Comparison of ENCODE assay signal across 20 cellular contexts in the genomic region with DNA sequence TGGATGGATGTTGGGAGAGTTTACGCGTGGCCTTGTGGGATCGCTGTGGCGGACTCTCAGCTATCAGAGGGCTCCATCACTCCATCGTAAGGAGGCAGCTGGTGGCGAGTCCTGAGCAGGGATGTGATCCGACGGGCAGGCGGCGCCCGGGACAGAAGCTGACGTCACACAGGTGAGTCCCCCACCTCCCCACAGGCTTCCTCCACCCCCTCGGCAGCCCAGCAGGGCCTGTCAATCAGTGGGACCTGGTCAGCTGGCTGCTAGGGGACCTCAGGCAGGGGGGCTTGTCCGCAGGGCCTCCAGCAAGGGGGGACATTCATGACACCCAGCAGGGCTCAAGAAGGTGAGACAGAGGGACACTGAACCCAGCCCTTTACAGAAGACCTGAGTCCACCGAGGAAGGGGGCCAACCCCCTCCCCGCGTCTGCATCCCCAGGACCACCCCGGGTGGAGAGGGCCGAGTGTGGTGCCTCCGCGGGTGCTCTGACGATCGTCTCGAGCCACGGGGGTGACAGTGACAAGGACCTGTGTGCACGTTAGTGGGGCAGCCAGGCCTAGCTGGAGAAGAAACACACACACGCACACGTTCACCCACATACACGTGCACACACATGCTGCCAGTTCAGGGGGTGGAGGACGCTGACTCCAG. TPM values are rescaled to one million over a fixed set of nuclear protein-coding genes. Genes with fewer than 3 reads are reported as not detected.
DNase-seq lines count a peak whose midpoint lies in the region; ATAC-seq, FAIRE-seq and TF ChIP-seq lines count a peak whose summit lies in the region.
"Had no signal": no experiment of that assay in that cellular context is flagged by ENCODE, and none has a peak within 500 bp of the region (broad histone marks: within the 10 kb centered on the region; RNA-seq: fewer than 3 reads in every experiment).

No MANE protein-coding gene starts in this region.

- H3K27ac ChIP-seq in HepG2 (ENCODE audit: extremely low read length, insufficient read depth, low read length) (no peak overlapping the region), right lobe of liver (no peak overlapping the region), endodermal cell (ENCODE audit: low read depth, low read length) (no peak overlapping the region), osteoblast (ENCODE audit: low read depth, low read length) (no peak overlapping the region), aorta (ENCODE audit: low read depth in 1 of 2, low read length in 2 of 2) (no peak overlapping the region)
- H3K27ac ChIP-seq: A549, HL-60, KMS-11, Peyer's patch, SJSA1 had no signal

- no peak for TF ChIP-seq CTCF in HepG2 (CRISPR knock-in tag; IDR thresholded peaks at IDR 0.05)
- TF ChIP-seq CTCF in right lobe of liver (IDR thresholded peaks at IDR 0.05) = no peak
- TF ChIP-seq CTCF in endodermal cell (conservative IDR thresholded peaks at IDR 0.05) = no peak
- TF ChIP-seq CTCF in osteoblast (IDR thresholded peaks at IDR 0.05; ENCODE audit: extremely low read depth, low read depth, low read length) = no peak
- no peak for TF ChIP-seq CTCF in type B pancreatic cell (conservative IDR thresholded peaks at IDR 0.05)

- no peak overlapping the region for H3K9ac ChIP-seq in HepG2 (ENCODE audit: insufficient read depth, low read depth, low read length)
- no peak overlapping the region for H3K9ac ChIP-seq in endodermal cell (ENCODE audit: extremely low read depth, low read length, poor library complexity, severe bottlenecking)
- H3K9ac ChIP-seq: KMS-11 had no signal

- DNase-seq in HepG2 (ENCODE audit: low spot score) (no peak), right lobe of liver (no peak), endodermal cell (peak; percentile 45), osteoblast (ENCODE audit: insufficient read length, low spot score, missing footprints) (peak; percentile 69), aorta (peak in 1 of 2 donors; percentile 69), type B pancreatic cell (ENCODE audit: extremely low spot score, unreplicated experiment) (no peak), NCI-H524 (lab: John Stamatoyannopoulos, UW) (no peak)
- DNase-seq: CD4-positive, CD25-positive, alpha-beta regulatory T cell; NCI-H1105; NCI-H2029; NCI-H2227 treated with DMSO at 0.1 percent for 48 hours; NCI-H510A; NCI-H748 treated with DMSO at 0.1 percent for 48 hours; NK-92 treated with Interleukin-12 subunit alpha and Interleukin-12 subunit beta, amount 100 ng/mL, for 24 hours had no signal

- peaks cover 3% of the 10 kb centered on the region for H3K9me3 Mint-ChIP-seq in endodermal cell
- no peaks in the 10 kb centered on the region for H3K9me3 Mint-ChIP-seq in type B pancreatic cell
- H3K9me3 Mint-ChIP-seq: CD4-positive, CD25-positive, alpha-beta regulatory T cell had no signal

- TF ChIP-seq POLR2A in HepG2 (IDR thresholded peaks at IDR 0.05; ENCODE audit: insufficient read depth in 1 of 2, low read depth in 2 of 2, low read length in 2 of 2) = no peak
- no peak for TF ChIP-seq POLR2A in right lobe of liver (IDR thresholded peaks at IDR 0.05)

- ATAC-seq in HepG2 (no peak), right lobe of liver (no peak), aorta (ENCODE audit: low FRiP score) (peak; percentile 11), HG02885 (IDR thresholded peaks at IDR 0.05; ENCODE audit: poor library complexity, unreplicated experiment) (no peak)

- no peak for TF ChIP-seq RAD21 in HepG2 (CRISPR knock-in tag; IDR thresholded peaks at IDR 0.05)

- no peak overlapping the region for H3K4me2 ChIP-seq in HepG2 (ENCODE audit: low read depth, low read length)
- no peak overlapping the region for H3K4me2 ChIP-seq in osteoblast (ENCODE audit: insufficient read depth, low read length)
- H3K4me2 ChIP-seq: A549, KMS-11 had no signal

- H3K4me3 ChIP-seq in HepG2 (replicated peaks in 1 of 3; ENCODE audit: insufficient read depth in 1 of 3, low read depth in 2 of 3, low read length in 3 of 3) = no peak overlapping the region
- H3K4me3 ChIP-seq in right lobe of liver = no peak overlapping the region
- no peak overlapping the region for H3K4me3 ChIP-seq in endodermal cell (ENCODE audit: low read length)
- H3K4me3 ChIP-seq in osteoblast (ENCODE audit: insufficient read depth, low read length) = no peak overlapping the region
- no peak overlapping the region for H3K4me3 ChIP-seq in aorta (ENCODE audit: low read length in 2 of 2)
- H3K4me3 ChIP-seq: A549, Peyer's patch, SJSA1 had no signal

- CTCF ChIA-PET in HepG2 (lab: Yijun Ruan, JAX; ENCODE audit: low intra/inter-chr PET ratio, low total read pairs) = no interaction called here

- H2AFZ ChIP-seq in HepG2 (ENCODE audit: low read length) = no peak overlapping the region
- H2AFZ ChIP-seq in osteoblast (ENCODE audit: low read length) = no peak overlapping the region

- H3K36me3 ChIP-seq in HepG2 (replicated peaks in 1 of 2; ENCODE audit: control insufficient read depth in 1 of 2, insufficient read depth in 2 of 2, low read length in 2 of 2) (peaks cover 7 to 13% of the 10 kb centered on the region in 2 experiments; a peak in 4 of 5 replicates), right lobe of liver (peaks cover 0 to 7% (median 0%) of the 10 kb centered on the region in 4 donors), endodermal cell (ENCODE audit: control insufficient read depth, insufficient read depth, low read length) (peaks cover under 1% of the 10 kb centered on the region), osteoblast (ENCODE audit: insufficient read depth, low read length) (peaks cover 13% of the 10 kb centered on the region), aorta (ENCODE audit: control insufficient read depth in 1 of 2, insufficient read depth in 2 of 2, low read length in 1 of 2) (no peaks in the 10 kb centered on the region)

- peaks cover 8% of the 10 kb centered on the region for H3K36me3 Mint-ChIP-seq in endodermal cell (ENCODE audit: low read depth)
- H3K36me3 Mint-ChIP-seq in type B pancreatic cell = no peaks in the 10 kb centered on the region

- POLR2A ChIA-PET in HepG2 (lab: Yijun Ruan, JAX) = no interaction called here

- H3K27me3 ChIP-seq in HepG2 (ENCODE audit: control insufficient read depth in 1 of 2, insufficient read depth in 2 of 2, low read length in 2 of 2) = 0 out of 5 replicates have a peak, but pooled peaks cover 0 to 1% of the 10 kb centered on the region in 2 experiments
- no peaks in the 10 kb centered on the region for H3K27me3 ChIP-seq in right lobe of liver
- no peaks in the 10 kb centered on the region for H3K27me3 ChIP-seq in endodermal cell (ENCODE audit: control insufficient read depth, insufficient read depth, low read length, poor library complexity, severe bottlenecking)
- H3K27me3 ChIP-seq in osteoblast (ENCODE audit: insufficient read depth, low read length) = no peaks in the 10 kb centered on the region
- H3K27me3 ChIP-seq in aorta (ENCODE audit: control insufficient read depth in 1 of 2, insufficient read depth in 2 of 2, low read length in 1 of 2) = no peaks in the 10 kb centered on the region
- H3K27me3 ChIP-seq: Peyer's patch, SJSA1 had no signal

- TF ChIP-seq EP300 in HepG2 (IDR thresholded peaks at IDR 0.05; ENCODE audit: low read depth in 2 of 2, low read length in 2 of 2) = no peak
- no peak for TF ChIP-seq EP300 in HepG2 (CRISPR knock-in tag; IDR thresholded peaks at IDR 0.05; ENCODE audit: borderline replicate concordance)

- FAIRE-seq in HepG2 (lab: Jason Lieb, UNC) = no peak
- FAIRE-seq: A549 had no signal

- BruUV-seq in HepG2 (replicated peaks; lab: Mats Ljungman, UMichigan) = no TSS peak

- H3K27me3 Mint-ChIP-seq in endodermal cell (ENCODE audit: insufficient read depth) = no peaks in the 10 kb centered on the region
- no peaks in the 10 kb centered on the region for H3K27me3 Mint-ChIP-seq in type B pancreatic cell
- H3K27me3 Mint-ChIP-seq: CD4-positive, CD25-positive, alpha-beta regulatory T cell had no signal

- no peaks in the 10 kb centered on the region for H3K79me2 ChIP-seq in HepG2 (ENCODE audit: insufficient read depth, low read length)
- no peaks in the 10 kb centered on the region for H3K79me2 ChIP-seq in osteoblast (ENCODE audit: insufficient read depth, low read length)

- H3K27ac Mint-ChIP-seq in endodermal cell (no peak overlapping the region), type B pancreatic cell (no peak overlapping the region)
- H3K27ac Mint-ChIP-seq: CD4-positive, CD25-positive, alpha-beta regulatory T cell had no signal

- no peaks in the 10 kb centered on the region for H3K9me3 ChIP-seq in HepG2 (ENCODE audit: low read length)
- H3K9me3 ChIP-seq in right lobe of liver = no peaks in the 10 kb centered on the region
- no peaks in the 10 kb centered on the region for H3K9me3 ChIP-seq in endodermal cell (ENCODE audit: control insufficient read depth, low read length)
- no peaks in the 10 kb centered on the region for H3K9me3 ChIP-seq in osteoblast (ENCODE audit: low read depth, low read length)
- no peaks in the 10 kb centered on the region for H3K9me3 ChIP-seq in aorta (ENCODE audit: control insufficient read depth, low read length)
- H3K9me3 ChIP-seq: A549, Peyer's patch, SJSA1 had no signal

- no peaks in the 10 kb centered on the region for H4K20me1 ChIP-seq in HepG2 (ENCODE audit: insufficient read depth, low read length)
- H4K20me1 ChIP-seq in osteoblast (ENCODE audit: insufficient read depth, low read length) = peaks cover 11% of the 10 kb centered on the region

- no peaks in the 10 kb centered on the region for H3K4me1 Mint-ChIP-seq in endodermal cell
- H3K4me1 Mint-ChIP-seq in type B pancreatic cell (ENCODE audit: unreplicated experiment) = no peaks in the 10 kb centered on the region

- H3K4me3 Mint-ChIP-seq in endodermal cell (no peak overlapping the region), type B pancreatic cell (no peak overlapping the region)
- H3K4me3 Mint-ChIP-seq: CD4-positive, CD25-positive, alpha-beta regulatory T cell had no signal

- peaks cover 13% of the 10 kb centered on the region for H3K4me1 ChIP-seq in HepG2 (ENCODE audit: insufficient read depth, low read length)
- H3K4me1 ChIP-seq in right lobe of liver = no peaks in the 10 kb centered on the region
- H3K4me1 ChIP-seq in endodermal cell (ENCODE audit: control insufficient read depth, insufficient read depth, low read length) = no peaks in the 10 kb centered on the region
- H3K4me1 ChIP-seq in osteoblast (ENCODE audit: insufficient read depth, low read length) = no peaks in the 10 kb centered on the region
- no peaks in the 10 kb centered on the region for H3K4me1 ChIP-seq in aorta (ENCODE audit: control insufficient read depth in 1 of 2, insufficient read depth in 2 of 2, low read length in 2 of 2)
- H3K4me1 ChIP-seq: A549, SJSA1 had no signal

- 72% methylated on average over 15 of the region's 30 CpGs for WGBS in HepG2 (ENCODE audit: low lambda C conversion rate)
- 94% methylated on average over 7 of the region's 30 CpGs for WGBS in right lobe of liver (ENCODE audit: insufficient coverage, low coverage, low lambda C conversion rate, missing lambda C conversion rate)
- WGBS in endodermal cell (ENCODE audit: insufficient coverage in 1 of 2, insufficient read length in 1 of 2), 2 experiments = 90 to 92% methylated on average over 19 to 30 of the region's 30 CpGs
- 81 to 82% methylated on average over 30 of the region's 30 CpGs for WGBS in aorta, 2 donors

- intact Hi-C loops in HepG2 (cut with micrococcal nuclease; ENCODE audit: unreplicated experiment) = no loop called here
- intact Hi-C loops in right lobe of liver (cut with DNase I) = loop anchor here in 1 of 2 donors (10.0 kb wide), 1 partner anchor 123 kb away; no protein-coding TSS in a partner anchor
- intact Hi-C loops in aorta (cut with DNase I) = no loop called here

- in situ Hi-C loops in HepG2 (cut with HindIII; ENCODE audit: extremely low pct_ligation_motif_present, low pct_unique_long_range_greater_than_20kb) = no loop called here

RNA-seq across cellular contexts. Expression of a gene that starts 7.1 kb away (rescaled TPM):
- total RNA-seq in HepG2 (2016; rRNA removed; fragmentation: Illumina TruSeq; extraction: Trizol) = 47.5 and 50.0 TPM in 2 replicates
- total RNA-seq in HepG2 (2016; cell fraction: cytosol; rRNA removed; fragmentation: Illumina TruSeq; extraction: Trizol; ENCODE audit: low read depth) = 97.1 and 126 TPM in 2 replicates
- total RNA-seq in HepG2 (2016; cell fraction: insoluble cytoplasmic fraction; rRNA removed; fragmentation: Illumina TruSeq; extraction: Trizol) = 35.7 and 53.4 TPM in 2 replicates
- total RNA-seq in HepG2 (2016; cell fraction: membrane; rRNA removed; fragmentation: Illumina TruSeq; extraction: Trizol) = 106 and 128 TPM in 2 replicates
- 23.1 and 23.7 TPM in 2 replicates for total RNA-seq in HepG2 (2016; cell fraction: nucleus; rRNA removed; fragmentation: Illumina TruSeq; extraction: Trizol)
- polyA plus RNA-seq in HepG2 (2011; rRNA removed) = 32.9 TPM in 2 replicates
- 29.5 and 42.1 TPM in 2 replicates for polyA plus RNA-seq in HepG2 (2011; cell fraction: cytosol; rRNA removed)
- polyA plus RNA-seq in HepG2 (2011; cell fraction: nucleus; rRNA removed) = 62.4 and 65.1 TPM in 2 replicates
- 15.4 and 32.7 TPM in 2 replicates for polyA plus RNA-seq in HepG2 (2012)
- polyA plus RNA-seq in HepG2 (2016; cell fraction: cytosol; fragmentation: Illumina TruSeq; extraction: Trizol; ENCODE audit: low read depth) = 120 and 151 TPM in 2 replicates
- polyA plus RNA-seq in HepG2 (2016; cell fraction: insoluble cytoplasmic fraction; fragmentation: Illumina TruSeq; extraction: Trizol; ENCODE audit: low read depth) = 33.8 and 38.7 TPM in 2 replicates
- 96.2 and 121 TPM in 2 replicates for polyA plus RNA-seq in HepG2 (2016; cell fraction: membrane; fragmentation: Illumina TruSeq; extraction: Trizol; ENCODE audit: low read depth)
- polyA plus RNA-seq in HepG2 (2016; cell fraction: nucleus; fragmentation: Illumina TruSeq; extraction: Trizol; ENCODE audit: insufficient read depth, low read depth) = 47.3 and 47.4 TPM in 2 replicates
- 29.8 and 71.6 TPM in 2 replicates for polyA minus RNA-seq in HepG2 (2011; rRNA and poly(A)+ RNA removed; ENCODE audit: low replicate concordance)
- 8.5 and 9.0 TPM in 2 replicates for polyA minus RNA-seq in HepG2 (2011; cell fraction: cytosol; rRNA and poly(A)+ RNA removed)
- polyA minus RNA-seq in HepG2 (2011; cell fraction: nucleus; rRNA and poly(A)+ RNA removed) = 5.8 and 11.4 TPM in 2 replicates
- total RNA-seq in right lobe of liver = 10 to 100 TPM in 5 of 6 experiments, 1 to 10 TPM in 1; 7.6 to 20.9 (median 14.8) TPM
- 10 to 100 TPM; 64.8 to 68.2 TPM for total RNA-seq in endodermal cell
- polyA plus RNA-seq in endodermal cell (2013, experiment 1 of 2) = 48.8 TPM
- polyA plus RNA-seq in endodermal cell (2013, experiment 2 of 2) = 45.1 TPM
- 28.6 and 35.7 TPM in 2 replicates for total RNA-seq in osteoblast
- total RNA-seq in aorta = 10 to 100 TPM; 35.9 to 44.9 TPM
- polyA plus RNA-seq in aorta = 100 to 1,000 TPM in 1 of 2 donors, 10 to 100 TPM in 1; 75.9 to 142 TPM
- 54.6 and 63.1 TPM in 2 replicates for total RNA-seq in type B pancreatic cell (ENCODE audit: low replicate concordance)

RNA-seq across cellular contexts. Expression of a gene that starts 9.0 kb away (rescaled TPM):
- total RNA-seq in HepG2 (2016; rRNA removed; fragmentation: Illumina TruSeq; extraction: Trizol) (0.08 and 0.11 TPM in 2 replicates), right lobe of liver (1 to 10 TPM in 1 of 6 experiments, under 1 TPM in 4, not detected in 1; 0.12 to 1.1 (median 0.71) TPM), endodermal cell (1 to 10 TPM; 3.0 to 4.3 TPM), osteoblast (0.88 and 1.1 TPM in 2 replicates), aorta (1 to 10 TPM; 1.0 to 1.3 TPM), type B pancreatic cell (ENCODE audit: low replicate concordance) (1.7 and 1.8 TPM in 2 replicates)
- 0.10 TPM in 1 of 2 replicates, not detected in the other for total RNA-seq in HepG2 (2016; cell fraction: cytosol; rRNA removed; fragmentation: Illumina TruSeq; extraction: Trizol; ENCODE audit: low read depth)
- total RNA-seq in HepG2 (2016; cell fraction: insoluble cytoplasmic fraction; rRNA removed; fragmentation: Illumina TruSeq; extraction: Trizol) = 0.09 TPM in 2 replicates
- total RNA-seq in HepG2 (2016; cell fraction: membrane; rRNA removed; fragmentation: Illumina TruSeq; extraction: Trizol) = 0.06 and 0.07 TPM in 2 replicates
- not detected in 2 replicates for total RNA-seq in HepG2 (2016; cell fraction: nucleus; rRNA removed; fragmentation: Illumina TruSeq; extraction: Trizol)
- polyA plus RNA-seq in HepG2 (2011; rRNA removed) (0.29 and 0.46 TPM in 2 replicates), aorta (1 to 10 TPM in 1 of 2 donors, under 1 TPM in 1; 0.25 to 1.5 TPM)
- 0.21 and 0.22 TPM in 2 replicates for polyA plus RNA-seq in HepG2 (2011; cell fraction: cytosol; rRNA removed)
- polyA plus RNA-seq in HepG2 (2011; cell fraction: nucleus; rRNA removed) = 3.4 and 3.8 TPM in 2 replicates
- polyA plus RNA-seq in HepG2 (2012) = 0.34 and 0.59 TPM in 2 replicates
- 0.05 TPM in 1 of 2 replicates, not detected in the other for polyA plus RNA-seq in HepG2 (2016; cell fraction: cytosol; fragmentation: Illumina TruSeq; extraction: Trizol; ENCODE audit: low read depth)
- polyA plus RNA-seq in HepG2 (2016; cell fraction: insoluble cytoplasmic fraction; fragmentation: Illumina TruSeq; extraction: Trizol; ENCODE audit: low read depth) = 0.19 TPM in 1 of 2 replicates, not detected in the other
- 0.10 TPM in 1 of 2 replicates, not detected in the other for polyA plus RNA-seq in HepG2 (2016; cell fraction: membrane; fragmentation: Illumina TruSeq; extraction: Trizol; ENCODE audit: low read depth)
- 0.37 and 0.44 TPM in 2 replicates for polyA plus RNA-seq in HepG2 (2016; cell fraction: nucleus; fragmentation: Illumina TruSeq; extraction: Trizol; ENCODE audit: insufficient read depth, low read depth)
- polyA minus RNA-seq in HepG2 (2011; rRNA and poly(A)+ RNA removed; ENCODE audit: low replicate concordance) = 0.20 and 0.56 TPM in 2 replicates
- 0.30 TPM in 1 of 2 replicates, not detected in the other for polyA minus RNA-seq in HepG2 (2011; cell fraction: cytosol; rRNA and poly(A)+ RNA removed)
- 0.37 and 0.64 TPM in 2 replicates for polyA minus RNA-seq in HepG2 (2011; cell fraction: nucleus; rRNA and poly(A)+ RNA removed)
- 0.93 TPM for polyA plus RNA-seq in endodermal cell (2013, experiment 1 of 2)
- polyA plus RNA-seq in endodermal cell (2013, experiment 2 of 2) = 1.3 TPM

RNA-seq across cellular contexts. Expression of a gene that starts 21.2 kb away (rescaled TPM):
- total RNA-seq in HepG2 (2016; rRNA removed; fragmentation: Illumina TruSeq; extraction: Trizol) (74.1 and 81.3 TPM in 2 replicates), right lobe of liver (100 to 1,000 TPM in 2 of 6 experiments, 10 to 100 TPM in 4; 66.4 to 135 (median 76.2) TPM), endodermal cell (10 to 100 TPM; 42.7 to 43.2 TPM), osteoblast (441 and 506 TPM in 2 replicates), aorta (100 to 1,000 TPM; 146 to 184 TPM), type B pancreatic cell (ENCODE audit: low replicate concordance) (84.5 and 128 TPM in 2 replicates)
- total RNA-seq in HepG2 (2016; cell fraction: cytosol; rRNA removed; fragmentation: Illumina TruSeq; extraction: Trizol; ENCODE audit: low read depth) = 28.3 and 31.4 TPM in 2 replicates
- total RNA-seq in HepG2 (2016; cell fraction: insoluble cytoplasmic fraction; rRNA removed; fragmentation: Illumina TruSeq; extraction: Trizol) = 73.0 and 77.2 TPM in 2 replicates
- 30.6 and 37.6 TPM in 2 replicates for total RNA-seq in HepG2 (2016; cell fraction: membrane; rRNA removed; fragmentation: Illumina TruSeq; extraction: Trizol)
- total RNA-seq in HepG2 (2016; cell fraction: nucleus; rRNA removed; fragmentation: Illumina TruSeq; extraction: Trizol) = 39.1 and 43.2 TPM in 2 replicates
- polyA plus RNA-seq in HepG2 (2011; rRNA removed) (36.0 and 51.4 TPM in 2 replicates), aorta (100 to 1,000 TPM; 125 to 224 TPM)
- polyA plus RNA-seq in HepG2 (2011; cell fraction: cytosol; rRNA removed) = 30.1 and 56.0 TPM in 2 replicates
- 135 and 166 TPM in 2 replicates for polyA plus RNA-seq in HepG2 (2011; cell fraction: nucleus; rRNA removed)
- 42.4 and 61.5 TPM in 2 replicates for polyA plus RNA-seq in HepG2 (2012)
- polyA plus RNA-seq in HepG2 (2016; cell fraction: cytosol; fragmentation: Illumina TruSeq; extraction: Trizol; ENCODE audit: low read depth) = 14.2 and 15.8 TPM in 2 replicates
- 62.8 and 84.3 TPM in 2 replicates for polyA plus RNA-seq in HepG2 (2016; cell fraction: insoluble cytoplasmic fraction; fragmentation: Illumina TruSeq; extraction: Trizol; ENCODE audit: low read depth)
- polyA plus RNA-seq in HepG2 (2016; cell fraction: membrane; fragmentation: Illumina TruSeq; extraction: Trizol; ENCODE audit: low read depth) = 21.1 and 22.9 TPM in 2 replicates
- polyA plus RNA-seq in HepG2 (2016; cell fraction: nucleus; fragmentation: Illumina TruSeq; extraction: Trizol; ENCODE audit: insufficient read depth, low read depth) = 61.8 and 67.0 TPM in 2 replicates
- polyA minus RNA-seq in HepG2 (2011; rRNA and poly(A)+ RNA removed; ENCODE audit: low replicate concordance) = 72.2 and 124 TPM in 2 replicates
- 42.7 and 46.3 TPM in 2 replicates for polyA minus RNA-seq in HepG2 (2011; cell fraction: cytosol; rRNA and poly(A)+ RNA removed)
- polyA minus RNA-seq in HepG2 (2011; cell fraction: nucleus; rRNA and poly(A)+ RNA removed) = 49.1 and 49.3 TPM in 2 replicates
- polyA plus RNA-seq in endodermal cell (2013, experiment 1 of 2) = 43.7 TPM
- 42.8 TPM for polyA plus RNA-seq in endodermal cell (2013, experiment 2 of 2)

RNA-seq across cellular contexts. Expression of a gene that starts 32.2 kb away (rescaled TPM):
- total RNA-seq in HepG2 (2016; rRNA removed; fragmentation: Illumina TruSeq; extraction: Trizol) (0.25 and 1.1 TPM in 2 replicates), right lobe of liver (10 to 100 TPM in 1 of 6 experiments, 1 to 10 TPM in 5; 4.7 to 14.7 (median 7.9) TPM), endodermal cell (10 to 100 TPM in 1 of 2 donors, 1 to 10 TPM in 1; 8.5 to 13.3 TPM), osteoblast (0.29 and 0.36 TPM in 2 replicates), aorta (1 to 10 TPM; 1.4 to 1.9 TPM), type B pancreatic cell (ENCODE audit: low replicate concordance) (6.7 and 7.2 TPM in 2 replicates)
- total RNA-seq in HepG2 (2016; cell fraction: cytosol; rRNA removed; fragmentation: Illumina TruSeq; extraction: Trizol; ENCODE audit: low read depth) = 0.40 and 0.44 TPM in 2 replicates
- 0.45 and 1.1 TPM in 2 replicates for total RNA-seq in HepG2 (2016; cell fraction: insoluble cytoplasmic fraction; rRNA removed; fragmentation: Illumina TruSeq; extraction: Trizol)
- total RNA-seq in HepG2 (2016; cell fraction: membrane; rRNA removed; fragmentation: Illumina TruSeq; extraction: Trizol) = 0.79 and 1.3 TPM in 2 replicates
- 1.3 and 1.7 TPM in 2 replicates for total RNA-seq in HepG2 (2016; cell fraction: nucleus; rRNA removed; fragmentation: Illumina TruSeq; extraction: Trizol)
- polyA plus RNA-seq in HepG2 (2011; rRNA removed) (3.1 and 3.6 TPM in 2 replicates), aorta (1 to 10 TPM; 1.7 to 1.9 TPM)
- 1.1 and 2.2 TPM in 2 replicates for polyA plus RNA-seq in HepG2 (2011; cell fraction: cytosol; rRNA removed)
- polyA plus RNA-seq in HepG2 (2011; cell fraction: nucleus; rRNA removed) = 50.0 and 60.4 TPM in 2 replicates
- 1.3 and 1.4 TPM in 2 replicates for polyA plus RNA-seq in HepG2 (2012)
- 0.53 and 0.78 TPM in 2 replicates for polyA plus RNA-seq in HepG2 (2016; cell fraction: cytosol; fragmentation: Illumina TruSeq; extraction: Trizol; ENCODE audit: low read depth)
- polyA plus RNA-seq in HepG2 (2016; cell fraction: insoluble cytoplasmic fraction; fragmentation: Illumina TruSeq; extraction: Trizol; ENCODE audit: low read depth) = 0.42 and 0.68 TPM in 2 replicates
- 0.96 and 1.2 TPM in 2 replicates for polyA plus RNA-seq in HepG2 (2016; cell fraction: membrane; fragmentation: Illumina TruSeq; extraction: Trizol; ENCODE audit: low read depth)
- polyA plus RNA-seq in HepG2 (2016; cell fraction: nucleus; fragmentation: Illumina TruSeq; extraction: Trizol; ENCODE audit: insufficient read depth, low read depth) = 3.7 and 5.0 TPM in 2 replicates
- 0.51 and 0.96 TPM in 2 replicates for polyA minus RNA-seq in HepG2 (2011; rRNA and poly(A)+ RNA removed; ENCODE audit: low replicate concordance)
- 0.88 and 1.4 TPM in 2 replicates for polyA minus RNA-seq in HepG2 (2011; cell fraction: cytosol; rRNA and poly(A)+ RNA removed)
- polyA minus RNA-seq in HepG2 (2011; cell fraction: nucleus; rRNA and poly(A)+ RNA removed) = 2.6 and 3.1 TPM in 2 replicates
- 1.8 TPM for polyA plus RNA-seq in endodermal cell (2013, experiment 1 of 2)
- polyA plus RNA-seq in endodermal cell (2013, experiment 2 of 2) = 1.8 TPM

RNA-seq across cellular contexts. Expression of a gene that starts 32.5 kb away (rescaled TPM):
- total RNA-seq in HepG2 (2016; rRNA removed; fragmentation: Illumina TruSeq; extraction: Trizol) (13.1 and 20.2 TPM in 2 replicates), right lobe of liver (10 to 100 TPM; 20.5 to 61.1 (median 39.5) TPM), endodermal cell (10 to 100 TPM; 34.2 to 36.3 TPM), osteoblast (2.4 and 6.2 TPM in 2 replicates), aorta (1 to 10 TPM; 5.6 to 8.5 TPM), type B pancreatic cell (ENCODE audit: low replicate concordance) (35.7 and 75.8 TPM in 2 replicates)
- 5.4 and 5.7 TPM in 2 replicates for total RNA-seq in HepG2 (2016; cell fraction: cytosol; rRNA removed; fragmentation: Illumina TruSeq; extraction: Trizol; ENCODE audit: low read depth)
- 13.3 and 19.7 TPM in 2 replicates for total RNA-seq in HepG2 (2016; cell fraction: insoluble cytoplasmic fraction; rRNA removed; fragmentation: Illumina TruSeq; extraction: Trizol)
- total RNA-seq in HepG2 (2016; cell fraction: membrane; rRNA removed; fragmentation: Illumina TruSeq; extraction: Trizol) = 10.8 and 11.9 TPM in 2 replicates
- 16.7 and 17.2 TPM in 2 replicates for total RNA-seq in HepG2 (2016; cell fraction: nucleus; rRNA removed; fragmentation: Illumina TruSeq; extraction: Trizol)
- polyA plus RNA-seq in HepG2 (2011; rRNA removed) (28.6 and 36.4 TPM in 2 replicates), aorta (1 to 10 TPM; 8.4 to 9.9 TPM)
- polyA plus RNA-seq in HepG2 (2011; cell fraction: cytosol; rRNA removed) = 22.3 and 49.0 TPM in 2 replicates
- polyA plus RNA-seq in HepG2 (2011; cell fraction: nucleus; rRNA removed) = 139 and 165 TPM in 2 replicates
- 8.9 and 12.6 TPM in 2 replicates for polyA plus RNA-seq in HepG2 (2012)
- 4.7 and 6.0 TPM in 2 replicates for polyA plus RNA-seq in HepG2 (2016; cell fraction: cytosol; fragmentation: Illumina TruSeq; extraction: Trizol; ENCODE audit: low read depth)
- polyA plus RNA-seq in HepG2 (2016; cell fraction: insoluble cytoplasmic fraction; fragmentation: Illumina TruSeq; extraction: Trizol; ENCODE audit: low read depth) = 12.3 and 15.9 TPM in 2 replicates
- polyA plus RNA-seq in HepG2 (2016; cell fraction: membrane; fragmentation: Illumina TruSeq; extraction: Trizol; ENCODE audit: low read depth) = 5.9 and 7.2 TPM in 2 replicates
- 32.6 and 40.7 TPM in 2 replicates for polyA plus RNA-seq in HepG2 (2016; cell fraction: nucleus; fragmentation: Illumina TruSeq; extraction: Trizol; ENCODE audit: insufficient read depth, low read depth)
- polyA minus RNA-seq in HepG2 (2011; rRNA and poly(A)+ RNA removed; ENCODE audit: low replicate concordance) = 6.7 and 39.4 TPM in 2 replicates
- 10.4 and 10.9 TPM in 2 replicates for polyA minus RNA-seq in HepG2 (2011; cell fraction: cytosol; rRNA and poly(A)+ RNA removed)
- polyA minus RNA-seq in HepG2 (2011; cell fraction: nucleus; rRNA and poly(A)+ RNA removed) = 15.2 and 17.9 TPM in 2 replicates
- polyA plus RNA-seq in endodermal cell (2013, experiment 1 of 2) = 11.3 TPM
- polyA plus RNA-seq in endodermal cell (2013, experiment 2 of 2) = 14.6 TPM

Comparison
In these comparisons a context has a peak if more than half of its experiments do, and no peak if none do; other contexts are left out.
1. DNase-seq: peak in endodermal cell (single experiment) and osteoblast (single experiment); none in HepG2 (single experiment), right lobe of liver (0 of 3), type B pancreatic cell (single experiment) and NCI-H524 (0 of 2).